Comparison of ENCODE assay signal across 8 cellular contexts in the genomic region with DNA sequence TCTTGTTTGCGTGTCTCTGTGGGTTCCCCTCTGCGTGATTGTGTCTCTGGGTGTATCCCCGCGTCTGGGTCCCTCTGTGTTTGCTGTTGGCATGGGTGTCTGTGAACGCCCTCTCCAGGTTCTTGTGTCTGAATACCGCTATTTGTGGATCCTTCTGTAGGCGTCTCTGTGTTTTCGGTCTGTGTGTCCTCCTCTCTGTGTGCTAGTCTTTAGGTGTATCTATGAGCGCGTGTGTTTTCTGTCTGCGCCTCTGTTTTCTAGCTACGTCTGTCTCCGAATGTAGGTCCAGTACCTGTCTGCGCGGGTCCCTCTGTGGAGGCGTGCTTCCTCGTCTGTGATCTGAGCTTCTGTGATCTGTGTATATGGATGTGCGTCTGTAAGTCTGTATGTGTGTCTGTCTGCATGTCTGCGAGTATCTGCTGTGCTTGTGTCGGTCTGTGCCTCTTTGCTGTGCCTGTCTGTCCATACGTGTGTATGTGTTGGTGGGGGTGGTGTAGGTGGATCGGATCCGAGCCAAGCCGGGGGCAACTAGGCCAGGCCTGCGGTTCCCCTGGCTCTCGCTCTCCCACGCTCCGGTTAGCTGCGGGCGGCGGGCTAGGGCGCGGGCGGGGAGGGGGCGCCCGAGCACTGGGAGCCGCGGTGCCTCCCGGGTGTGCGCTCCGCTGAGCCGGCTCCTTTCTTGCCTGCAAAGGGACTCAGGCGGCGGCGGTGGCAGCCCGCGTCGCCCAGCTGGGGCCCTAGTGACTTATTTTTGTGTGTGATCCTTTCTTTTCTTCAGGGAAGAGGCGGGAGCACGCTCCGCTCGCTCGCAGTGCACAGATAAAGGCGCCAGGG.
DNase-seq lines count a peak whose midpoint lies in the region; ATAC-seq and TF ChIP-seq lines count a peak whose summit lies in the region.

No MANE protein-coding gene starts in this region.

- H3K9me3 ChIP-seq in body of pancreas, result no peaks in the 10 kb centered on the region

- TF ChIP-seq POLR2A in body of pancreas (IDR thresholded peaks at IDR 0.05), result no peak

- no peak for TF ChIP-seq CTCF in body of pancreas (IDR thresholded peaks at IDR 0.05)

- H3K4me3 ChIP-seq in body of pancreas, result no peak overlapping the region

- no peaks in the 10 kb centered on the region for H3K36me3 ChIP-seq in body of pancreas (replicated peaks in 1 of 2; ENCODE audit: insufficient read depth in 1 of 2, low read depth in 2 of 2)

- ATAC-seq in HG03354 (IDR thresholded peaks at IDR 0.05; ENCODE audit: poor library complexity, severe bottlenecking, unreplicated experiment) (peak; percentile 15), body of pancreas (peak; percentile 39), HG03135 (IDR thresholded peaks at IDR 0.05; ENCODE audit: unreplicated experiment) (no peak)

- H3K27ac ChIP-seq in body of pancreas (no peak overlapping the region), substantia nigra (ENCODE audit: low read depth, low read length, poor library complexity, severe bottlenecking) (peak overlapping the region; percentile 33)

- WGBS in body of pancreas, 2 donors, result 4 to 5% methylated on average over 29 to 54 of the region's 54 CpGs

- intact Hi-C loops in body of pancreas (cut with DNase I), result no loop called here

- peaks cover 0 to 11% of the 10 kb centered on the region in 2 donors for H3K27me3 ChIP-seq in body of pancreas

- peaks cover 19% of the 10 kb centered on the region for H3K4me1 ChIP-seq in body of pancreas

- DNase-seq in NCI-H82 (lab: John Stamatoyannopoulos, UW) (peak; percentile 11), NCI-H82 treated with DMSO at 0.1 percent for 48 hours (lab: John Stamatoyannopoulos, UW; ENCODE audit: unreplicated experiment) (no peak), body of pancreas (peak in 3 of 4 donors; percentile 15 to 34 (median 21)), iPS-NIHi11 (ENCODE audit: low spot score) (peak; percentile 58), substantia nigra (lab: John Stamatoyannopoulos, UW) (peak in 45 of 49 donors; percentile 7 to 70 (median 41)), cortex of kidney (lab: John Stamatoyannopoulos, UW) (no peak)

Comparison
In these comparisons a context has a peak if more than half of its experiments do, and no peak if none do; other contexts are left out.
1. DNase-seq: peak in NCI-H82 (single experiment), body of pancreas (3 of 4), iPS-NIHi11 (single experiment) and substantia nigra (45 of 49); none in NCI-H82 treated with DMSO at 0.1 percent for 48 hours (single experiment) and cortex of kidney (single experiment).